ENCODE assay signal across 2 cellular contexts in genomic region chr1:81844477-81844876, GRCh38.
TF ChIP-seq lines count a peak whose summit lies in the region.

No MANE protein-coding gene starts in this region.

TF ChIP-seq in HEK293, 187 proteins besides CTCF, POLR2A, EP300 and RAD21 (continued from another document):
- TF ChIP-seq PRDM6 (tag by site-specific recombination; IDR thresholded peaks at IDR 0.05) = peak; percentile 65
- TF ChIP-seq ZNF354C (tag by site-specific recombination; IDR thresholded peaks at IDR 0.05; ENCODE audit: borderline replicate concordance, low read depth) = no peak
- TF ChIP-seq IKZF3 (tag by site-specific recombination; IDR thresholded peaks at IDR 0.05) = peak; percentile 57
- TF ChIP-seq WT1 (tag by site-specific recombination; IDR thresholded peaks at IDR 0.05) = peak; percentile 41; the same call in 1 of the 2 replicates
- no peak for TF ChIP-seq ZSCAN18 (tag by site-specific recombination; IDR thresholded peaks at IDR 0.05)
- no peak for TF ChIP-seq SCRT2 (tag by site-specific recombination; IDR thresholded peaks at IDR 0.05)

TF ChIP-seq in neural cell, 6 proteins besides CTCF, POLR2A, EP300 and RAD21 (continued from another document):
- no peak for TF ChIP-seq MXI1 (conservative IDR thresholded peaks at IDR 0.05; ENCODE audit: poor library complexity, severe bottlenecking)
- no peak for TF ChIP-seq SMC3 (conservative IDR thresholded peaks at IDR 0.05; ENCODE audit: poor library complexity)
